ENCODE assay signal across 1 cellular context in genomic region chr11:75428301-75428724, GRCh38.
A peak's percentile ranks its signal among the peaks of the same experiment; 100 is the strongest.
TF ChIP-seq lines count a peak whose summit lies in the region.

No MANE protein-coding gene starts in this region.

TF ChIP-seq in HepG2, 621 proteins besides CTCF, POLR2A, EP300 and RAD21 (continued from another document):
- TF ChIP-seq ARID5B (CRISPR knock-in tag; IDR thresholded peaks at IDR 0.05) (no peak), MYC (CRISPR knock-in tag; IDR thresholded peaks at IDR 0.05; ENCODE audit: borderline replicate concordance) (no peak), ZSCAN9 (CRISPR knock-in tag; IDR thresholded peaks at IDR 0.05; ENCODE audit: borderline replicate concordance) (no peak), DRAP1 (CRISPR knock-in tag; IDR thresholded peaks at IDR 0.05) (peak; percentile 48; the same call in 1 of the 2 replicates), ZNF317 (CRISPR knock-in tag; IDR thresholded peaks at IDR 0.05) (no peak), ZNF687 (CRISPR knock-in tag; IDR thresholded peaks at IDR 0.05) (peak; percentile 60), HOXA9 (CRISPR knock-in tag; IDR thresholded peaks at IDR 0.05; ENCODE audit: borderline replicate concordance) (no peak), ZFX (CRISPR knock-in tag; IDR thresholded peaks at IDR 0.05; ENCODE audit: low read depth) (0 out of 2 replicates have a peak, but pooled peaks have one; percentile 28), POLR2G (IDR thresholded peaks at IDR 0.05; ENCODE audit: low read depth, low read length) (peak; percentile 61), SP4 (CRISPR knock-in tag; IDR thresholded peaks at IDR 0.05) (peak; percentile 76), TAF1 (CRISPR knock-in tag; IDR thresholded peaks at IDR 0.05) (peak; percentile 46; the same call in 1 of the 2 replicates), ZNF710 (CRISPR knock-in tag; IDR thresholded peaks at IDR 0.05; ENCODE audit: borderline replicate concordance) (no peak), ETV5 (CRISPR knock-in tag; IDR thresholded peaks at IDR 0.05; ENCODE audit: borderline replicate concordance) (no peak), SATB2 (CRISPR knock-in tag; IDR thresholded peaks at IDR 0.05) (no peak), PHB2 (IDR thresholded peaks at IDR 0.05; ENCODE audit: partially characterized antibody) (no peak), SALL1 (CRISPR knock-in tag; IDR thresholded peaks at IDR 0.05) (peak; percentile 12; the same call in 1 of the 2 replicates), NFYB (CRISPR knock-in tag; IDR thresholded peaks at IDR 0.05) (peak; percentile 81), SP1 (IDR thresholded peaks at IDR 0.05) (no peak), SP1 (CRISPR knock-in tag; IDR thresholded peaks at IDR 0.05) (peak; percentile 66), GZF1 (CRISPR knock-in tag; IDR thresholded peaks at IDR 0.05) (no peak), ARID4A (CRISPR knock-in tag; IDR thresholded peaks at IDR 0.05; ENCODE audit: borderline replicate concordance) (peak; percentile 27; the same call in 1 of the 2 replicates), SIN3A (IDR thresholded peaks at IDR 0.05; ENCODE audit: borderline replicate concordance, low read depth, low read length) (peak; percentile 30; the same call in 1 of the 2 replicates), SAP130 (CRISPR knock-in tag; IDR thresholded peaks at IDR 0.05; ENCODE audit: low read depth) (peak; percentile 70), SP2 (CRISPR knock-in tag; IDR thresholded peaks at IDR 0.05) (peak; percentile 70), CREM (IDR thresholded peaks at IDR 0.05) (peak; percentile 15; the same call in 1 of the 2 replicates), CREM (CRISPR knock-in tag; IDR thresholded peaks at IDR 0.05) (no peak), ZBTB38 (CRISPR knock-in tag; IDR thresholded peaks at IDR 0.05) (peak; percentile 66; the same call in 1 of the 2 replicates), ZNF556 (CRISPR knock-in tag; IDR thresholded peaks at IDR 0.05; ENCODE audit: borderline replicate concordance) (no peak), PHF8 (CRISPR knock-in tag; IDR thresholded peaks at IDR 0.05) (peak; percentile 55), HOXA3 (CRISPR knock-in tag; IDR thresholded peaks at IDR 0.05) (0 out of 2 replicates have a peak, but pooled peaks have one; percentile 20), ATF1 (CRISPR knock-in tag; IDR thresholded peaks at IDR 0.05) (0 out of 2 replicates have a peak, but pooled peaks have one; percentile 30), ZNF121 (CRISPR knock-in tag; IDR thresholded peaks at IDR 0.05) (peak; percentile 80), ATF2 (CRISPR knock-in tag; IDR thresholded peaks at IDR 0.05) (peak; percentile 53; the same call in 1 of the 2 replicates), HNRNPLL (IDR thresholded peaks at IDR 0.05; ENCODE audit: low read depth, low read length, poor library complexity, severe bottlenecking) (peak; percentile 77), CREB1 (IDR thresholded peaks at IDR 0.05) (peak; percentile 25; the same call in 1 of the 2 replicates), CREB1 (CRISPR knock-in tag; IDR thresholded peaks at IDR 0.05) (peak; percentile 68), KAT8 (CRISPR knock-in tag; IDR thresholded peaks at IDR 0.05) (0 out of 2 replicates have a peak, but pooled peaks have one; percentile 16), SP5 (CRISPR knock-in tag; IDR thresholded peaks at IDR 0.05; ENCODE audit: borderline replicate concordance, low read depth) (peak; percentile 15; the same call in 1 of the 2 replicates), TEAD3 (CRISPR knock-in tag; optimal IDR thresholded peaks at IDR 0.05; ENCODE audit: borderline replicate concordance) (peak; percentile 6), NFYC (CRISPR knock-in tag; IDR thresholded peaks at IDR 0.05) (peak; percentile 76)
